Comparison of ENCODE assay signal across 8 cellular contexts in genomic region chr10:119726291-119727261, GRCh38. TPM values are rescaled to one million over a fixed set of nuclear protein-coding genes. Genes with fewer than 3 reads are reported as not detected.
DNase-seq lines count a peak whose midpoint lies in the region; ATAC-seq and TF ChIP-seq lines count a peak whose summit lies in the region.

No MANE protein-coding gene starts in this region.

- H3K27ac ChIP-seq in BLaER1 treated with 17β-estradiol and CSF1 and Interleukin-3, amounts not matched to agents 10 nM and 100 nM: peak overlapping the region; percentile 65 to 99 (median 93)

- H3K36me3 Mint-ChIP-seq in activated CD8-positive, alpha-beta T cell treated with anti-CD3 and anti-CD28 coated beads for 36 hours (ENCODE audit: low read depth): peaks cover 2% of the 10 kb centered on the region

- no peaks in the 10 kb centered on the region for H3K27me3 ChIP-seq in BLaER1 treated with 17β-estradiol and CSF1 and Interleukin-3, amounts not matched to agents 10 nM and 100 nM

- H3K9me3 Mint-ChIP-seq in activated CD8-positive, alpha-beta T cell treated with anti-CD3 and anti-CD28 coated beads for 36 hours: no peaks in the 10 kb centered on the region

- peaks cover 0 to 34% (median 6%) of the 10 kb centered on the region in 11 experiments; a peak in 6 of 22 replicates for H4K20me1 ChIP-seq in BLaER1 treated with 17β-estradiol and CSF1 and Interleukin-3, amounts not matched to agents 10 nM and 100 nM

- TF ChIP-seq CTCF in activated CD8-positive, alpha-beta T cell treated with anti-CD3 and anti-CD28 coated beads for 36 hours (IDR thresholded peaks at IDR 0.05): no peak
- no peak for TF ChIP-seq CTCF in retinal pigment epithelial cell (conservative IDR thresholded peaks at IDR 0.05; ENCODE audit: low read depth, low read length)

- H3K4me1 Mint-ChIP-seq in activated CD8-positive, alpha-beta T cell treated with anti-CD3 and anti-CD28 coated beads for 36 hours (ENCODE audit: low read depth): peaks cover 41% of the 10 kb centered on the region

- H3K9me3 ChIP-seq in BLaER1 treated with 17β-estradiol and CSF1 and Interleukin-3, amounts not matched to agents 10 nM and 100 nM (replicated peaks in 1 of 11): peaks cover 0 to 4% (median 0%) of the 10 kb centered on the region in 11 experiments; a peak in 3 of 22 replicates

- DNase-seq in activated CD8-positive, alpha-beta T cell treated with anti-CD3 and anti-CD28 coated beads for 36 hours: peak; percentile 32
- peak in 37 of 42 donors; percentile 26 to 71 (median 47) for DNase-seq in head of caudate nucleus
- no peak for DNase-seq in retinal pigment epithelial cell (ENCODE audit: low read depth)
- DNase-seq in kidney glomerular epithelial cell (lab: John Stamatoyannopoulos, UW): no peak
- no peak for DNase-seq in SW480 (ENCODE audit: low spot score)

- peak overlapping the region; percentile 82 for H3K4me3 Mint-ChIP-seq in activated CD8-positive, alpha-beta T cell treated with anti-CD3 and anti-CD28 coated beads for 36 hours

- CTCF ChIA-PET in activated CD8-positive, alpha-beta T cell treated with anti-CD3 and anti-CD28 coated beads for 36 hours (lab: Charles Lee): interaction anchor here (1.1 to 6.6 kb wide), 8 partner anchors 9 to 133 kb away, joined by 3 to 42 read pairs (median 10); no protein-coding TSS in a partner anchor

- POLR2A ChIA-PET in activated CD8-positive, alpha-beta T cell treated with anti-CD3 and anti-CD28 coated beads for 36 hours (lab: Charles Lee): interaction anchor here (0.8 to 3.8 kb wide), 8 partner anchors 11 to 68 kb away, joined by 3 to 33 read pairs (median 4); no protein-coding TSS in a partner anchor

- H3K4me3 ChIP-seq in BLaER1 treated with 17β-estradiol and CSF1 and Interleukin-3, amounts not matched to agents 10 nM and 100 nM: peak overlapping the region; percentile 79 to 95 (median 90)
- H3K4me3 ChIP-seq in retinal pigment epithelial cell (ENCODE audit: low read length): peak overlapping the region; percentile 67

- H3K27ac Mint-ChIP-seq in activated CD8-positive, alpha-beta T cell treated with anti-CD3 and anti-CD28 coated beads for 36 hours: peak overlapping the region; percentile 76

- intact Hi-C loops in activated CD8-positive, alpha-beta T cell treated with anti-CD3 and anti-CD28 coated beads for 36 hours (cut with micrococcal nuclease): loop anchor here (5.0 kb wide), 1 partner anchor 39 kb away; no protein-coding TSS in a partner anchor
- intact Hi-C loops in head of caudate nucleus (cut with DNase I): loop anchor here (2.0 to 10.0 kb wide), 2 partner anchors 40 to 132 kb away; partner anchors contain the start of gene TIAL1

- H3K9ac ChIP-seq in BLaER1 treated with 17β-estradiol and CSF1 and Interleukin-3, amounts not matched to agents 10 nM and 100 nM: peak overlapping the region; percentile 89 to 96 (median 92)

- peaks cover 46 to 58% (median 49%) of the 10 kb centered on the region in 10 experiments for H3K4me1 ChIP-seq in BLaER1 treated with 17β-estradiol and CSF1 and Interleukin-3, amounts not matched to agents 10 nM and 100 nM

- H3K36me3 ChIP-seq in BLaER1 treated with 17β-estradiol and CSF1 and Interleukin-3, amounts not matched to agents 10 nM and 100 nM: peaks cover 3 to 17% (median 13%) of the 10 kb centered on the region in 11 experiments; a peak in 12 of 22 replicates

- peak overlapping the region; percentile 82 to 98 (median 92) for H3K4me2 ChIP-seq in BLaER1 treated with 17β-estradiol and CSF1 and Interleukin-3, amounts not matched to agents 10 nM and 100 nM

- no peaks in the 10 kb centered on the region for H3K27me3 Mint-ChIP-seq in activated CD8-positive, alpha-beta T cell treated with anti-CD3 and anti-CD28 coated beads for 36 hours

- ATAC-seq in HG03108 (IDR thresholded peaks at IDR 0.05; ENCODE audit: unreplicated experiment) (peak; percentile 4), HG02678 (IDR thresholded peaks at IDR 0.05; ENCODE audit: unreplicated experiment) (no peak)
- no peak for ATAC-seq in activated CD8-positive, alpha-beta T cell treated with anti-CD3 and anti-CD28 coated beads for 36 hours

RNA-seq across cellular contexts. Expression of gene INPP5F, which starts 0.7 kb away (rescaled TPM):
- 10 to 100 TPM; 10.7 TPM for total RNA-seq in activated CD8-positive, alpha-beta T cell treated with anti-CD3 and anti-CD28 coated beads for 36 hours

Comparison
In these comparisons a context has a peak if more than half of its experiments do, and no peak if none do; other contexts are left out.
1. DNase-seq: peak in activated CD8-positive, alpha-beta T cell treated with anti-CD3 and anti-CD28 coated beads for 36 hours (single experiment) and head of caudate nucleus (37 of 42); none in retinal pigment epithelial cell (single experiment), kidney glomerular epithelial cell (single experiment) and SW480 (single experiment).